In the genomic region with DNA sequence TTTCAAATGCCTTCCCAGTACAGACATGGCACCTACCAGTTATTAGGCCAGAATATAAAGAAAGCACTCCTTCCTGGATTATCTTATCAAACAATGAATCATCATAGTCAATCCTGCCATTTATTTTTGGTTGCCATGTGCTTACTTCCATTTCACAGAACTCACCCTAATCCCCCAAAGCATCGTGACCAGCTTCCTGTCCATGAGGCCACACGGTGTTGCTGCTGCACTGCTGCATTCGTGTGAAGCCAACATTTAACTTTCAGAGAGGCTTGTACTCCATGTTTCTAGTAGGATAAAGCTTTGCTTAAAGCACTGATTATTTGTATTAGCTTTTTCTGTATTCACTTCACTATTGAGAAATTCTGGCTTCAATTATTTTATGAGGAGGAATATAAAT, we compare ENCODE assay signal across 1 cellular context.
TF ChIP-seq lines count a peak whose summit lies in the region.

No MANE protein-coding gene starts in this region.

TF ChIP-seq in HepG2, 621 proteins besides CTCF, POLR2A, EP300 and RAD21:
- TF ChIP-seq, protein P1, sequence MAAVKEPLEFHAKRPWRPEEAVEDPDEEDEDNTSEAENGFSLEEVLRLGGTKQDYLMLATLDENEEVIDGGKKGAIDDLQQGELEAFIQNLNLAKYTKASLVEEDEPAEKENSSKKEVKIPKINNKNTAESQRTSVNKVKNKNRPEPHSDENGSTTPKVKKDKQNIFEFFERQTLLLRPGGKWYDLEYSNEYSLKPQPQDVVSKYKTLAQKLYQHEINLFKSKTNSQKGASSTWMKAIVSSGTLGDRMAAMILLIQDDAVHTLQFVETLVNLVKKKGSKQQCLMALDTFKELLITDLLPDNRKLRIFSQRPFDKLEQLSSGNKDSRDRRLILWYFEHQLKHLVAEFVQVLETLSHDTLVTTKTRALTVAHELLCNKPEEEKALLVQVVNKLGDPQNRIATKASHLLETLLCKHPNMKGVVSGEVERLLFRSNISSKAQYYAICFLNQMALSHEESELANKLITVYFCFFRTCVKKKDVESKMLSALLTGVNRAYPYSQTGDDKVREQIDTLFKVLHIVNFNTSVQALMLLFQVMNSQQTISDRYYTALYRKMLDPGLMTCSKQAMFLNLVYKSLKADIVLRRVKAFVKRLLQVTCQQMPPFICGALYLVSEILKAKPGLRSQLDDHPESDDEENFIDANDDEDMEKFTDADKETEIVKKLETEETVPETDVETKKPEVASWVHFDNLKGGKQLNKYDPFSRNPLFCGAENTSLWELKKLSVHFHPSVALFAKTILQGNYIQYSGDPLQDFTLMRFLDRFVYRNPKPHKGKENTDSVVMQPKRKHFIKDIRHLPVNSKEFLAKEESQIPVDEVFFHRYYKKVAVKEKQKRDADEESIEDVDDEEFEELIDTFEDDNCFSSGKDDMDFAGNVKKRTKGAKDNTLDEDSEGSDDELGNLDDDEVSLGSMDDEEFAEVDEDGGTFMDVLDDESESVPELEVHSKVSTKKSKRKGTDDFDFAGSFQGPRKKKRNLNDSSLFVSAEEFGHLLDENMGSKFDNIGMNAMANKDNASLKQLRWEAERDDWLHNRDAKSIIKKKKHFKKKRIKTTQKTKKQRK (IDR thresholded peaks at IDR 0.05; ENCODE audit: low read length) = no peak
- no peak for TF ChIP-seq ZFP41 (CRISPR knock-in tag; IDR thresholded peaks at IDR 0.05; ENCODE audit: borderline replicate concordance)
- no peak for TF ChIP-seq ZNF629 (CRISPR knock-in tag; conservative IDR thresholded peaks at IDR 0.05)
- TF ChIP-seq, protein P2, sequence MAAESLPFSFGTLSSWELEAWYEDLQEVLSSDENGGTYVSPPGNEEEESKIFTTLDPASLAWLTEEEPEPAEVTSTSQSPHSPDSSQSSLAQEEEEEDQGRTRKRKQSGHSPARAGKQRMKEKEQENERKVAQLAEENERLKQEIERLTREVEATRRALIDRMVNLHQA (CRISPR knock-in tag; IDR thresholded peaks at IDR 0.05) = no peak
- no peak for TF ChIP-seq ZMAT3 (CRISPR knock-in tag; conservative IDR thresholded peaks at IDR 0.05)
- TF ChIP-seq, protein P3, sequence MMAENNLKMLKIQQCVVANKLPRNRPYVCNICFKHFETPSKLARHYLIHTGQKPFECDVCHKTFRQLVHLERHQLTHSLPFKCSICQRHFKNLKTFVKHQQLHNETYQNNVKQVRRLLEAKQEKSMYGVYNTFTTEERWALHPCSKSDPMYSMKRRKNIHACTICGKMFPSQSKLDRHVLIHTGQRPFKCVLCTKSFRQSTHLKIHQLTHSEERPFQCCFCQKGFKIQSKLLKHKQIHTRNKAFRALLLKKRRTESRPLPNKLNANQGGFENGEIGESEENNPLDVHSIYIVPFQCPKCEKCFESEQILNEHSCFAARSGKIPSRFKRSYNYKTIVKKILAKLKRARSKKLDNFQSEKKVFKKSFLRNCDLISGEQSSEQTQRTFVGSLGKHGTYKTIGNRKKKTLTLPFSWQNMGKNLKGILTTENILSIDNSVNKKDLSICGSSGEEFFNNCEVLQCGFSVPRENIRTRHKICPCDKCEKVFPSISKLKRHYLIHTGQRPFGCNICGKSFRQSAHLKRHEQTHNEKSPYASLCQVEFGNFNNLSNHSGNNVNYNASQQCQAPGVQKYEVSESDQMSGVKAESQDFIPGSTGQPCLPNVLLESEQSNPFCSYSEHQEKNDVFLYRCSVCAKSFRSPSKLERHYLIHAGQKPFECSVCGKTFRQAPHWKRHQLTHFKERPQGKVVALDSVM (CRISPR knock-in tag; IDR thresholded peaks at IDR 0.05) = no peak
- no peak for TF ChIP-seq ZSCAN30 (CRISPR knock-in tag; IDR thresholded peaks at IDR 0.05)
- TF ChIP-seq, protein P4, sequence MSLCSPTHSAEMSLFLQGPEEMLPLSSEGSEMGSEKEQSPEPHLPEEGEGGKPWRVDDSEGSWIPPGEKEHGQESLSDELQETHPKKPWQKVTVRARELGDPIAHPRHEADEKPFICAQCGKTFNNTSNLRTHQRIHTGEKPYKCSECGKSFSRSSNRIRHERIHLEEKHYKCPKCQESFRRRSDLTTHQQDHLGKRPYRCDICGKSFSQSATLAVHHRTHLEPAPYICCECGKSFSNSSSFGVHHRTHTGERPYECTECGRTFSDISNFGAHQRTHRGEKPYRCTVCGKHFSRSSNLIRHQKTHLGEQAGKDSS (CRISPR knock-in tag; IDR thresholded peaks at IDR 0.05; ENCODE audit: borderline replicate concordance, low read depth) = no peak
- no peak for TF ChIP-seq CREM (IDR thresholded peaks at IDR 0.05)
- no peak for TF ChIP-seq CREM (CRISPR knock-in tag; IDR thresholded peaks at IDR 0.05)
- no peak for TF ChIP-seq PLRG1 (conservative IDR thresholded peaks at IDR 0.05)
- TF ChIP-seq ZNF563 (CRISPR knock-in tag; IDR thresholded peaks at IDR 0.05) = no peak
